In genomic region chr12:43750814-43751213, GRCh38 we compare ENCODE assay signal across 29 cellular contexts.
"Had no signal": no experiment of that assay in that cellular context is flagged by ENCODE, and none has a peak within 500 bp of the region (broad histone marks: within the 10 kb centered on the region; RNA-seq: fewer than 3 reads in every experiment).

No MANE protein-coding gene starts in this region.

- H3K27me3 ChIP-seq: neural progenitor cell, ovary, spleen, thyroid gland, tibial nerve, upper lobe of left lung, vagina had no signal

- FAIRE-seq: urothelium cell line had no signal

- H2AFZ ChIP-seq: neural progenitor cell, parathyroid adenoma had no signal

- H3K9ac ChIP-seq: neural progenitor cell, parathyroid adenoma had no signal

- DNase-seq: natural killer cell; occipital lobe; ovary; posterior cingulate gyrus; psoas muscle; right cardiac atrium; spleen; stimulated activated CD4-positive, alpha-beta T cell treated with anti-CD3 and anti-CD28 coated beads, Interleukin-12 subunit alpha, Interleukin-12 subunit beta, amount 100 ng/mL, for 4 hours; stimulated activated CD4-positive, alpha-beta T cell treated with anti-CD3 and anti-CD28 coated beads, Interleukin-1b, Interleukin-23, amount 100 ng/mL, for 48 hours; stimulated activated CD4-positive, alpha-beta T cell treated with anti-CD3 and anti-CD28 coated beads, Interleukin-4, amount 100 ng/mL, for 1 hour; stimulated activated CD4-positive, alpha-beta T cell treated with anti-CD3 and anti-CD28 coated beads, Interleukin-4, amount 100 ng/mL, for 4 hours; stimulated activated CD8-positive, alpha-beta memory T cell treated with anti-CD3 and anti-CD28 coated beads, Interleukin-4, amount 100 ng/mL, for 48 hours; stimulated activated naive CD4-positive, alpha-beta T cell; stimulated activated naive CD8-positive, alpha-beta T cell treated with anti-CD3 and anti-CD28 coated beads, Interleukin-15, amount 100 ng/mL, for 72 hours; stimulated activated naive CD8-positive, alpha-beta T cell treated with anti-CD3 and anti-CD28 coated beads, Interleukin-15, Interleukin-2, amounts not matched to agents 100 U/mL and 50 U/mL, for 24 hours; substantia nigra; thyroid gland; trophoblast cell; upper lobe of left lung had no signal

- H3K36me3 ChIP-seq: ovary, thyroid gland had no signal

- ATAC-seq: natural killer cell; psoas muscle; right cardiac atrium; sciatic nerve; stimulated activated memory B cell treated with anti-CD40 and anti-IgM and Interleukin-4, amounts not matched to agents 10 μg/mL and 1 μg/mL and 100 μg/mL, for 72 hours; stimulated activated naive CD8-positive, alpha-beta T cell treated with anti-CD3 and anti-CD28 coated beads, Interleukin-15, amount 100 ng/mL, for 72 hours; stimulated activated naive CD8-positive, alpha-beta T cell treated with anti-CD3 and anti-CD28 coated beads, Interleukin-15, Interleukin-2, amounts not matched to agents 100 U/mL and 50 U/mL, for 24 hours had no signal

- H3K4me2 ChIP-seq: neural progenitor cell, smooth muscle cell had no signal

- H3K27ac ChIP-seq: neural progenitor cell, ovary, parathyroid adenoma, psoas muscle, skin epidermis, spleen, thoracic aorta, thyroid gland, tibial nerve, upper lobe of left lung, vagina had no signal

- H3K4me3 ChIP-seq: neural progenitor cell, ovary, psoas muscle, skin epidermis, smooth muscle cell, spleen, thoracic aorta, thyroid gland, tibial nerve, upper lobe of left lung, vagina had no signal

- H3K9me3 ChIP-seq: psoas muscle, thoracic aorta, thyroid gland, tibial nerve, upper lobe of left lung, vagina had no signal

- H3K79me2 ChIP-seq: parathyroid adenoma had no signal

- H3K4me1 ChIP-seq: parathyroid adenoma, psoas muscle, tibial nerve, vagina had no signal
